ENCODE assay signal across 9 cellular contexts in the genomic region with DNA sequence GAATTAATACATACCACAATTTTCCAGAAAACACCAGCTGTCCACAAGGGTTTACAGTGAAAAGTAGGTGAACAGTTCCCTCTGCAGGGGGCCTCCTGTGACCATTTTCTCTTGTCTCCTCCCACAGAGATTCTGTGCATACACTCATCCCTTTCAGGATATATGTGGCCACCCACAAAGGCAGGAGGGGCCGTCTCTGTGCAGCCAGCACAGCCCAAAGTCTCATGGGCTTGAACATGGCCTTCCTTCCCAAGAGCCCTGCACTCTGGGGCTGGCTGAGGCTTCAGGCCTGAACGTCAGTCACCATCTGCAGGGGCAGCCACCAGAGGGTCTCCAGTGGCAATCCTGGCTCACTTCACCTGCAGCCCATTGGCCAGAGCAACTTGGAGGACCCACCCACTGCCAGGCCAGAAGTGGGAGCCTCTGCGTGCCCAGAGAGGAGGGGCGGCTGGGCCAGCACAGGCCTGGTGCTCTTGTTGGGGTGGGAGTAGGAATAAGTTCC. TPM values are rescaled to one million over a fixed set of nuclear protein-coding genes. Genes with fewer than 3 reads are reported as not detected.
DNase-seq lines count a peak whose midpoint lies in the region; ATAC-seq and TF ChIP-seq lines count a peak whose summit lies in the region.
"Had no signal": no experiment of that assay in that cellular context is flagged by ENCODE, and none has a peak within 500 bp of the region (broad histone marks: within the 10 kb centered on the region; RNA-seq: fewer than 3 reads in every experiment).

No MANE protein-coding gene starts in this region.

- no peak overlapping the region for H3K4me3 Mint-ChIP-seq in stimulated activated naive CD8-positive, alpha-beta T cell treated with anti-CD3 and anti-CD28 coated beads, Interleukin-15, amount 100 ng/mL, for 72 hours
- H3K4me3 Mint-ChIP-seq in naive thymus-derived CD4-positive, alpha-beta T cell: no peak overlapping the region

- H3K79me2 ChIP-seq in OCI-LY7 (ENCODE audit: insufficient read depth, low read depth, low read length): no peaks in the 10 kb centered on the region

- POLR2A ChIA-PET in OCI-LY7 (lab: Charles Lee) (no interaction called here), HEK293T (lab: Yijun Ruan, JAX) (no interaction called here)
- POLR2A ChIA-PET in naive thymus-derived CD4-positive, alpha-beta T cell (lab: Charles Lee): no interaction called here

- H3K27ac Mint-ChIP-seq in stimulated activated naive CD8-positive, alpha-beta T cell treated with anti-CD3 and anti-CD28 coated beads, Interleukin-15, amount 100 ng/mL, for 72 hours: no peak overlapping the region
- H3K27ac Mint-ChIP-seq in naive thymus-derived CD4-positive, alpha-beta T cell: no peak overlapping the region

- intact Hi-C loops in OCI-LY7 (cut with micrococcal nuclease; ENCODE audit: unreplicated experiment): no loop called here
- intact Hi-C loops in naive thymus-derived CD4-positive, alpha-beta T cell (cut with micrococcal nuclease): no loop called here

- H3K36me3 Mint-ChIP-seq in naive thymus-derived CD4-positive, alpha-beta T cell: no peaks in the 10 kb centered on the region

- no peak overlapping the region for H2AFZ ChIP-seq in OCI-LY7 (ENCODE audit: low read length)

- ATAC-seq in stimulated activated naive CD8-positive, alpha-beta T cell treated with anti-CD3 and anti-CD28 coated beads, Interleukin-15, amount 100 ng/mL, for 72 hours: peak; percentile 45
- ATAC-seq in GM21381 (IDR thresholded peaks at IDR 0.05; ENCODE audit: unreplicated experiment): no peak
- ATAC-seq in naive thymus-derived CD4-positive, alpha-beta T cell: no peak

- DNase-seq in SHP77 treated with DMSO at 0.1 percent for 48 hours (lab: John Stamatoyannopoulos, UW) (peak; percentile 6), SHP77 (lab: John Stamatoyannopoulos, UW) (no peak), OCI-LY7 (ENCODE audit: low spot score) (peak; percentile 21), epithelial cell of esophagus (ENCODE audit: low read depth) (peak; percentile 17), HEK293T (ENCODE audit: extremely low spot score) (no peak)
- DNase-seq in stimulated activated naive CD8-positive, alpha-beta T cell treated with anti-CD3 and anti-CD28 coated beads, Interleukin-15, amount 100 ng/mL, for 72 hours: no peak
- no peak for DNase-seq in naive thymus-derived CD4-positive, alpha-beta T cell
- DNase-seq: pancreas had no signal

- peaks cover 24% of the 10 kb centered on the region for H3K4me1 Mint-ChIP-seq in stimulated activated naive CD8-positive, alpha-beta T cell treated with anti-CD3 and anti-CD28 coated beads, Interleukin-15, amount 100 ng/mL, for 72 hours
- peaks cover 0 to 13% (median 8%) of the 10 kb centered on the region in 7 donors for H3K4me1 Mint-ChIP-seq in naive thymus-derived CD4-positive, alpha-beta T cell

- H3K4me3 ChIP-seq in OCI-LY7 (ENCODE audit: low read depth, low read length, poor library complexity, severe bottlenecking) (no peak overlapping the region), epithelial cell of esophagus (ENCODE audit: low read length) (no peak overlapping the region)
- H3K4me3 ChIP-seq in naive thymus-derived CD4-positive, alpha-beta T cell (ENCODE audit: low read length): no peak overlapping the region
- H3K4me3 ChIP-seq: pancreas had no signal

- peak; percentile 48; the same call in 1 of the 2 replicates for TF ChIP-seq CTCF in OCI-LY7 (conservative IDR thresholded peaks at IDR 0.05; ENCODE audit: low read length)
- TF ChIP-seq CTCF in epithelial cell of esophagus (IDR thresholded peaks at IDR 0.05; ENCODE audit: insufficient read depth, low read depth, low read length, missing control alignments): no peak

- no TSS peak for BruUV-seq in OCI-LY7 (replicated peaks; lab: Mats Ljungman, UMichigan)

- no peaks in the 10 kb centered on the region for H3K27me3 ChIP-seq in naive thymus-derived CD4-positive, alpha-beta T cell (ENCODE audit: control insufficient read depth in 2 of 2, insufficient read depth in 2 of 2, low read length in 2 of 2)
- H3K27me3 ChIP-seq: pancreas had no signal

- no peaks in the 10 kb centered on the region for H4K20me1 ChIP-seq in OCI-LY7 (ENCODE audit: insufficient read depth, low read length)

- H3K36me3 ChIP-seq in OCI-LY7 (ENCODE audit: insufficient read depth, low read length): 0 out of 2 replicates have a peak, but pooled peaks cover 3% of the 10 kb centered on the region
- H3K36me3 ChIP-seq in naive thymus-derived CD4-positive, alpha-beta T cell (ENCODE audit: control insufficient read depth in 2 of 3, insufficient read depth in 3 of 3, low read length in 3 of 3): peaks cover 0 to 3% (median 0%) of the 10 kb centered on the region in 3 experiments
- H3K36me3 ChIP-seq: pancreas had no signal

- no peak overlapping the region for H3K4me2 ChIP-seq in OCI-LY7 (ENCODE audit: low read length)

- H3K27me3 Mint-ChIP-seq in stimulated activated naive CD8-positive, alpha-beta T cell treated with anti-CD3 and anti-CD28 coated beads, Interleukin-15, amount 100 ng/mL, for 72 hours: no peaks in the 10 kb centered on the region
- peaks cover 0 to 6% (median 0%) of the 10 kb centered on the region in 5 donors for H3K27me3 Mint-ChIP-seq in naive thymus-derived CD4-positive, alpha-beta T cell

- H3K9me3 Mint-ChIP-seq in stimulated activated naive CD8-positive, alpha-beta T cell treated with anti-CD3 and anti-CD28 coated beads, Interleukin-15, amount 100 ng/mL, for 72 hours: no peaks in the 10 kb centered on the region
- H3K9me3 Mint-ChIP-seq in naive thymus-derived CD4-positive, alpha-beta T cell: no peaks in the 10 kb centered on the region

- CTCF ChIA-PET in OCI-LY7 (lab: Charles Lee; ENCODE audit: unreplicated experiment): no interaction called here
- CTCF ChIA-PET in HEK293T (lab: Yijun Ruan, JAX): no interaction called here
- CTCF ChIA-PET in naive thymus-derived CD4-positive, alpha-beta T cell (lab: Charles Lee): interaction anchor here (0.6 to 0.7 kb wide), 4 partner anchors 21 to 316 kb away, joined by 3 to 9 read pairs (median 4); no protein-coding TSS in a partner anchor

- H3K9me2 ChIP-seq in OCI-LY7 (ENCODE audit: insufficient read depth, low read length): no peaks in the 10 kb centered on the region

- no peaks in the 10 kb centered on the region for H3K9me3 ChIP-seq in OCI-LY7 (ENCODE audit: low read length)
- H3K9me3 ChIP-seq in naive thymus-derived CD4-positive, alpha-beta T cell (ENCODE audit: control insufficient read depth in 2 of 3, low read length in 3 of 3): no peaks in the 10 kb centered on the region
- H3K9me3 ChIP-seq: pancreas had no signal

- no peak overlapping the region for H3K27ac ChIP-seq in OCI-LY7 (ENCODE audit: low read depth, low read length, poor library complexity, severe bottlenecking)
- no peak overlapping the region for H3K27ac ChIP-seq in naive thymus-derived CD4-positive, alpha-beta T cell (ENCODE audit: low read depth, low read length)
- H3K27ac ChIP-seq: pancreas had no signal

- no peaks in the 10 kb centered on the region for H3K4me1 ChIP-seq in OCI-LY7 (ENCODE audit: insufficient read depth, low read length, poor library complexity, severe bottlenecking)
- no peaks in the 10 kb centered on the region for H3K4me1 ChIP-seq in naive thymus-derived CD4-positive, alpha-beta T cell (ENCODE audit: control insufficient read depth in 2 of 2, insufficient read depth in 2 of 2, low read length in 2 of 2)
- H3K4me1 ChIP-seq: pancreas had no signal

TF ChIP-seq in HEK293T, 16 proteins besides CTCF, POLR2A, EP300 and RAD21:
- TF ChIP-seq SUZ12 (IDR thresholded peaks at IDR 0.05) (no peak), NFRKB (IDR thresholded peaks at IDR 0.05) (no peak), CTBP1 (IDR thresholded peaks at IDR 0.05; ENCODE audit: borderline replicate concordance) (no peak), L3MBTL2 (conservative IDR thresholded peaks at IDR 0.05) (no peak), TARDBP (IDR thresholded peaks at IDR 0.05) (no peak), ZNF384 (IDR thresholded peaks at IDR 0.05) (no peak), HDGF (IDR thresholded peaks at IDR 0.05; ENCODE audit: borderline replicate concordance) (no peak), LEF1 (IDR thresholded peaks at IDR 0.05; ENCODE audit: borderline replicate concordance) (no peak), FOXA1 (IDR thresholded peaks at IDR 0.05) (no peak), ARNT (IDR thresholded peaks at IDR 0.05) (no peak), FOXK2 (IDR thresholded peaks at IDR 0.05) (no peak)

RNA-seq across cellular contexts. Expression of a gene that starts 25.2 kb away (rescaled TPM):
- 28.4 and 31.2 TPM in 2 replicates for total RNA-seq in OCI-LY7 (2014; rRNA removed; shearing (Covaris generic))
- 38.1 and 40.5 TPM in 2 replicates for total RNA-seq in OCI-LY7 (2022)
- 10 to 100 TPM; 15.8 to 32.7 (median 23.5) TPM for total RNA-seq in naive thymus-derived CD4-positive, alpha-beta T cell
- 10 to 100 TPM; 17.2 to 29.5 TPM for polyA plus RNA-seq in naive thymus-derived CD4-positive, alpha-beta T cell

RNA-seq across cellular contexts. Expression of a gene that starts 49.3 kb away (rescaled TPM):
- total RNA-seq in OCI-LY7 (2014; rRNA removed; shearing (Covaris generic)): 12.9 and 13.8 TPM in 2 replicates
- 23.4 and 25.2 TPM in 2 replicates for total RNA-seq in OCI-LY7 (2022)
- 10 to 100 TPM; 19.0 to 36.1 (median 21.6) TPM for total RNA-seq in naive thymus-derived CD4-positive, alpha-beta T cell
- 10 to 100 TPM in 1 of 2 donors, 1 to 10 TPM in 1; 8.2 to 19.6 TPM for polyA plus RNA-seq in naive thymus-derived CD4-positive, alpha-beta T cell

RNA-seq across cellular contexts. Expression of a gene that starts 57.0 kb away (rescaled TPM):
- total RNA-seq in OCI-LY7 (2014; rRNA removed; shearing (Covaris generic)): 175 and 201 TPM in 2 replicates
- total RNA-seq in OCI-LY7 (2022): 295 and 304 TPM in 2 replicates
- total RNA-seq in naive thymus-derived CD4-positive, alpha-beta T cell: 1 to 10 TPM; 3.0 to 6.4 (median 4.9) TPM
- under 1 TPM in 1 of 2 donors, not detected in 1; 0.27 TPM for polyA plus RNA-seq in naive thymus-derived CD4-positive, alpha-beta T cell

Comparison
In these comparisons a context has a peak if more than half of its experiments do, and no peak if none do; other contexts are left out.
1. DNase-seq: peak in SHP77 treated with DMSO at 0.1 percent for 48 hours (single experiment), OCI-LY7 (single experiment) and epithelial cell of esophagus (single experiment); none in SHP77 (0 of 2), stimulated activated naive CD8-positive, alpha-beta T cell treated with anti-CD3 and anti-CD28 coated beads, Interleukin-15, amount 100 ng/mL, for 72 hours (0 of 2), HEK293T (single experiment) and naive thymus-derived CD4-positive, alpha-beta T cell (0 of 9).
2. RNA of a gene that starts 57.0 kb away (total RNA-seq): 175 to 304 TPM in OCI-LY7; 3.0 to 6.4 TPM in naive thymus-derived CD4-positive, alpha-beta T cell; every median in the first group is over 10 times any median in the second.